In the genomic region with DNA sequence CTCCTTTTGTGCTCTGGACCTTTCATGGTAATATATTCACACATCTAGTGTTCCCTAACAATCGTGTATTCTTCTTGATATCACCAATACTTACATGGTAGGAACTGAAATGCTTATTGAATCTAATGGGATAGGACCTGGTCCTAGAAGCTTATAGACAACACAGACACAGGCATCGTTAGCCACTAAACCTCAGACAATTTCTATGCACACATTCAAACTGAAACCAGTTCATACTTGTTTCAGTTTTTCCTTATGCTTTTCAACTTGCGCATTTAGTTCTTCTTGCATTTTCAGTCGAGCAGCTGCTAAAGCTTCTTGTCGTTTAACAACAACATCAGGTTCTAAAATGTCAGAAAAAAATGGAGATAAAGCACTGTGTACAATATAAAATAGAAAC, we compare ENCODE assay signal across 12 cellular contexts. TPM values are rescaled to one million over a fixed set of nuclear protein-coding genes. Genes with fewer than 3 reads are reported as not detected.
DNase-seq lines count a peak whose midpoint lies in the region; ATAC-seq lines count a peak whose summit lies in the region.
"Had no signal": no experiment of that assay in that cellular context is flagged by ENCODE, and none has a peak within 500 bp of the region (broad histone marks: within the 10 kb centered on the region; RNA-seq: fewer than 3 reads in every experiment).

No MANE protein-coding gene starts in this region.

- no peak overlapping the region for H3K27ac ChIP-seq in mesenchymal stem cell (ENCODE audit: low read length, poor library complexity, severe bottlenecking)
- H3K27ac ChIP-seq: 22Rv1, RWPE1 had no signal

- no peaks in the 10 kb centered on the region for H3K9me3 Mint-ChIP-seq in activated CD4-positive, alpha-beta T cell treated with anti-CD3 and anti-CD28 coated beads for 36 hours (ENCODE audit: low read depth)

- H3K79me1 ChIP-seq in mesenchymal stem cell (replicated peaks; ENCODE audit: low read length, poor library complexity, severe bottlenecking), result peaks cover 13% of the 10 kb centered on the region

- ATAC-seq in activated CD4-positive, alpha-beta T cell treated with anti-CD3 and anti-CD28 coated beads for 36 hours, result peak; percentile 22
- ATAC-seq in GM21447 (IDR thresholded peaks at IDR 0.05; ENCODE audit: unreplicated experiment), result peak; percentile 36
- ATAC-seq in HG03520 (IDR thresholded peaks at IDR 0.05; ENCODE audit: unreplicated experiment), result peak; percentile 27

- peak overlapping the region; percentile 64 for H3K27ac Mint-ChIP-seq in activated CD4-positive, alpha-beta T cell treated with anti-CD3 and anti-CD28 coated beads for 36 hours

- CTCF ChIA-PET in activated CD4-positive, alpha-beta T cell treated with anti-CD3 and anti-CD28 coated beads for 36 hours (lab: Charles Lee), result interaction anchor here (0.7 to 2.0 kb wide), 10 partner anchors 9 to 267 kb away, joined by 3 to 9 read pairs (median 4); no protein-coding TSS in a partner anchor

- H3K4me3 Mint-ChIP-seq in activated CD4-positive, alpha-beta T cell treated with anti-CD3 and anti-CD28 coated beads for 36 hours, result peak overlapping the region; percentile 16

- no peak overlapping the region for H4K8ac ChIP-seq in mesenchymal stem cell (ENCODE audit: low read length)

- no peak overlapping the region for H3K23ac ChIP-seq in mesenchymal stem cell (ENCODE audit: low read length in 2 of 2)

- no peaks in the 10 kb centered on the region for H3K27me3 Mint-ChIP-seq in activated CD4-positive, alpha-beta T cell treated with anti-CD3 and anti-CD28 coated beads for 36 hours

- H3K14ac ChIP-seq in mesenchymal stem cell (ENCODE audit: low read length in 2 of 2), result no peak overlapping the region

- POLR2A ChIA-PET in activated CD4-positive, alpha-beta T cell treated with anti-CD3 and anti-CD28 coated beads for 36 hours (lab: Charles Lee), result interaction anchor here (0.8 kb wide), 1 partner anchor 19 kb away, joined by 3 read pairs; no protein-coding TSS in a partner anchor

- no peak overlapping the region for H3K4me3 ChIP-seq in mesenchymal stem cell (ENCODE audit: insufficient read depth in 1 of 2, low read depth in 1 of 2, low read length in 2 of 2)

- no peaks in the 10 kb centered on the region for H3K9me3 ChIP-seq in mesenchymal stem cell (ENCODE audit: control insufficient read depth, low read length)

- H3K27me3 ChIP-seq in mesenchymal stem cell (ENCODE audit: control insufficient read depth in 1 of 2, insufficient read depth in 1 of 2, low read length in 2 of 2), result no peaks in the 10 kb centered on the region

- no peak overlapping the region for H3K18ac ChIP-seq in mesenchymal stem cell (ENCODE audit: low read depth in 1 of 2, low read length in 2 of 2)

- H2BK120ac ChIP-seq in mesenchymal stem cell (ENCODE audit: low read depth, low read length), result no peak overlapping the region

- H3K36me3 Mint-ChIP-seq in activated CD4-positive, alpha-beta T cell treated with anti-CD3 and anti-CD28 coated beads for 36 hours (ENCODE audit: low read depth), result peaks cover 51% of the 10 kb centered on the region

- peaks cover 7% of the 10 kb centered on the region for H3K4me1 ChIP-seq in mesenchymal stem cell (ENCODE audit: control insufficient read depth, insufficient read depth, low read depth, low read length)

- no peak for DNase-seq in activated CD4-positive, alpha-beta T cell treated with anti-CD3 and anti-CD28 coated beads for 36 hours
- DNase-seq in activated CD4-positive, alpha-beta T cell treated with anti-CD3 and anti-CD28 coated beads, Interleukin-2, amount 50 U/mL, for 48 hours, result no peak
- DNase-seq in mesenchymal stem cell, result no peak
- no peak for DNase-seq in putamen (ENCODE audit: low spot score)
- no peak for DNase-seq in kidney tubule cell (ENCODE audit: low spot score)
- DNase-seq in stimulated activated CD4-positive, alpha-beta T cell treated with anti-CD3 and anti-CD28 coated beads, Interleukin-2, amount 100 ng/mL, for 48 hours, result no peak
- DNase-seq: DMS153, NCI-H345 had no signal

- intact Hi-C loops in activated CD4-positive, alpha-beta T cell treated with anti-CD3 and anti-CD28 coated beads for 36 hours (cut with DNase I, micrococcal nuclease), result no loop called here

- no peak overlapping the region for H3K4me2 ChIP-seq in mesenchymal stem cell (ENCODE audit: low read length, poor library complexity, severe bottlenecking)

- 100% methylated on average over 3 of the region's 5 CpGs for WGBS in mesenchymal stem cell

- no peak overlapping the region for H4K91ac ChIP-seq in mesenchymal stem cell (ENCODE audit: low read length)

- no peak overlapping the region for H2AK5ac ChIP-seq in mesenchymal stem cell (ENCODE audit: low read length, severe bottlenecking)

- H2BK5ac ChIP-seq in mesenchymal stem cell (ENCODE audit: low read depth, low read length, poor library complexity, severe bottlenecking), result no peak overlapping the region

- H2BK12ac ChIP-seq in mesenchymal stem cell (ENCODE audit: low read length in 2 of 2), result no peak overlapping the region

- peaks cover 24% of the 10 kb centered on the region for H3K4me1 Mint-ChIP-seq in activated CD4-positive, alpha-beta T cell treated with anti-CD3 and anti-CD28 coated beads for 36 hours

- H3K9ac ChIP-seq in mesenchymal stem cell (ENCODE audit: low read length), result peak overlapping the region; percentile 95

- H2BK15ac ChIP-seq in mesenchymal stem cell (ENCODE audit: low read depth, poor library complexity, severe bottlenecking), result no peak overlapping the region

- no peak overlapping the region for H3K4ac ChIP-seq in mesenchymal stem cell (ENCODE audit: low read depth in 1 of 2, low read length in 2 of 2)

- no peak overlapping the region for H2AFZ ChIP-seq in mesenchymal stem cell (ENCODE audit: low read depth, low read length)

- H3K36me3 ChIP-seq in mesenchymal stem cell (ENCODE audit: control insufficient read depth in 1 of 2, insufficient read depth in 2 of 2, low read depth in 1 of 2, low read length in 2 of 2), result peaks cover 28 to 69% of the 10 kb centered on the region in 2 experiments

RNA-seq across cellular contexts. Expression of a gene that starts 2.3 kb away (rescaled TPM):
- total RNA-seq in activated CD4-positive, alpha-beta T cell treated with anti-CD3 and anti-CD28 coated beads for 36 hours, result 10 to 100 TPM; 14.5 to 20.8 TPM
- polyA plus RNA-seq in mesenchymal stem cell (2013, experiment 1 of 2), result 89.5 TPM
- 95.2 TPM for polyA plus RNA-seq in mesenchymal stem cell (2013, experiment 2 of 2)

RNA-seq across cellular contexts. Expression of a gene that starts 20.0 kb away (rescaled TPM):
- total RNA-seq in activated CD4-positive, alpha-beta T cell treated with anti-CD3 and anti-CD28 coated beads for 36 hours, result 100 to 1,000 TPM; 167 to 185 TPM
- polyA plus RNA-seq in mesenchymal stem cell (2013, experiment 1 of 2), result 40.4 TPM
- 42.2 TPM for polyA plus RNA-seq in mesenchymal stem cell (2013, experiment 2 of 2)

RNA-seq across cellular contexts. Expression of a gene that starts 23.2 kb away (rescaled TPM):
- total RNA-seq in activated CD4-positive, alpha-beta T cell treated with anti-CD3 and anti-CD28 coated beads for 36 hours, result 10 to 100 TPM; 31.5 to 36.1 TPM
- 30.7 TPM for polyA plus RNA-seq in mesenchymal stem cell (2013, experiment 1 of 2)
- 32.2 TPM for polyA plus RNA-seq in mesenchymal stem cell (2013, experiment 2 of 2)
